Comparison of ENCODE assay signal across 7 cellular contexts in the genomic region with DNA sequence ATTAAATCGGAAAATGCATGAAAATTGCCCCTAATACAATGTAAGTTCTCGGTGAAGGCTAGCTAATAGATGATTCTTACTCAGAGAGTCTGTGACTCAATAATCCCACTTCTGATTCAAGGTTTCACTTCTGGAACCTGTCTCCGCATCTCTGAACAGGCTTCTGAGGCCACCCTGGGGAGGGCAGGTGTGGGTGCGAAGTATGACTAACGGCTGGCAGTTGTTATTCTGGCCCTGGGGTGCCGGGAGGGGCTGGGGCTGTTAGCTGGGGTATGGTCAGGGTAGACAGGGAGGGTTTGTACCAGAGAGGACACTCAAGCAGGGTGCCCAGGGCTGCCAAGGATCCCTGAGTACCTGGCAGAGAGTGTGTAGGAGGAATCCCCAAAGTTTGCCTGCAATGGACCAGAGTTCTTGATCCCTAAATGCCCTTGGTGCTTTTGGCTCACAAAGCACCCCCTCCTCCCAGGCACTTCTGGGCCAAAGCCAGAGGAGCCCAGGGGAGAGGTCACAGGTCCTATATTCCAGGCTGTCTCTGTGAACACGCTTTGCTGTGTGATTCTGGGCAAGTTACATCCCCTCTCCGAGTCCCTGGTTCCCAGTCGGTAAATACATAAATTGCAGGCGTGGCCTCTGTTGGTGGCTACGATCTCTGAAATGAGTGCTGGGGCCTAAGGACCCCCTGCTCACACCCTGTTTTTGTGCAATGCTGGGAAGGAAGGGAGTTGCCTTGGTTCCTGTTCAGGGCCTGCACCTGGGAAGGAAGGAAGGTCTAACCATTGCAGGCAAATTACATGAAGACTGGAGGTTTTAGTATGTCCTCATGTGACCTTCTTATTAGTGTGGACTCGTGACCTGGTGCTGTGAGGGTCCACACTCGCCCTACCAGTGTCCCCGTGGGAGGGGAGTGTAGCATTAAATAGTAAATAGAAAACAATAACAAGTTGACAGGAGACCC. TPM values are rescaled to one million over a fixed set of nuclear protein-coding genes. Genes with fewer than 3 reads are reported as not detected.
DNase-seq lines count a peak whose midpoint lies in the region; ATAC-seq, FAIRE-seq and TF ChIP-seq lines count a peak whose summit lies in the region.

No MANE protein-coding gene starts in this region.

- no peak overlapping the region for H4K12ac ChIP-seq in trophoblast cell (ENCODE audit: low read depth, low read length)

- peaks cover 13% of the 10 kb centered on the region for H3K4me1 ChIP-seq in HepG2 (ENCODE audit: insufficient read depth, low read length)
- no peaks in the 10 kb centered on the region for H3K4me1 ChIP-seq in trophoblast cell (ENCODE audit: control insufficient read depth in 1 of 2, insufficient read depth in 2 of 2, low read length in 2 of 2)
- H3K4me1 ChIP-seq in GM23248 (ENCODE audit: insufficient read depth): peaks cover 22% of the 10 kb centered on the region

- WGBS in HepG2 (ENCODE audit: low lambda C conversion rate): 57% methylated on average over 14 of the region's 14 CpGs
- no CpG with 5 or more reads among the region's 14 CpGs for WGBS in trophoblast cell (ENCODE audit: extremely low coverage, insufficient coverage, insufficient read length)
- WGBS in GM23248 (ENCODE audit: low coverage in 1 of 2, low lambda C conversion rate in 2 of 2, missing lambda C conversion rate in 2 of 2), 2 experiments: 88 to 89% methylated on average over 14 of the region's 14 CpGs

- FAIRE-seq in HepG2 (lab: Jason Lieb, UNC): no peak

- H3K9me3 ChIP-seq in HepG2 (ENCODE audit: low read length) (no peaks in the 10 kb centered on the region), trophoblast cell (ENCODE audit: insufficient read depth, low read depth, low read length) (peaks cover 8% of the 10 kb centered on the region), GM23248 (ENCODE audit: low read depth) (no peaks in the 10 kb centered on the region)

- H4K8ac ChIP-seq in trophoblast cell (ENCODE audit: low read depth, low read length): no peak overlapping the region

- H3K27me3 ChIP-seq in HepG2 (ENCODE audit: control insufficient read depth in 1 of 2, insufficient read depth in 2 of 2, low read length in 2 of 2): no peaks in the 10 kb centered on the region; a peak in 3 of 5 replicates
- no peaks in the 10 kb centered on the region for H3K27me3 ChIP-seq in trophoblast cell (ENCODE audit: insufficient read depth, low read length)
- no peaks in the 10 kb centered on the region for H3K27me3 ChIP-seq in GM23248 (replicated peaks; ENCODE audit: insufficient read depth)

- H3K36me3 ChIP-seq in HepG2 (replicated peaks in 1 of 2; ENCODE audit: control insufficient read depth in 1 of 2, insufficient read depth in 2 of 2, low read length in 2 of 2) (no peaks in the 10 kb centered on the region), trophoblast cell (ENCODE audit: control insufficient read depth in 1 of 2, insufficient read depth in 2 of 2, low read length in 2 of 2) (no peaks in the 10 kb centered on the region), GM23248 (ENCODE audit: low read depth) (peaks cover 3% of the 10 kb centered on the region; the same call in 1 of the 2 replicates)

- H3K9ac ChIP-seq in HepG2 (ENCODE audit: insufficient read depth, low read depth, low read length) (no peak overlapping the region), trophoblast cell (ENCODE audit: low read length) (no peak overlapping the region), GM23248 (no peak overlapping the region)

- no peak overlapping the region for H3K4me3 ChIP-seq in HepG2 (replicated peaks in 1 of 3; ENCODE audit: insufficient read depth in 1 of 3, low read depth in 2 of 3, low read length in 3 of 3)
- no peak overlapping the region for H3K4me3 ChIP-seq in trophoblast cell (ENCODE audit: low read depth, low read length)
- no peak overlapping the region for H3K4me3 ChIP-seq in GM23248

- ATAC-seq in GM19468 (IDR thresholded peaks at IDR 0.05; ENCODE audit: extremely low read depth, unreplicated experiment) (peak; percentile 81), HG03571 (IDR thresholded peaks at IDR 0.05; ENCODE audit: unreplicated experiment) (peak; percentile 64), HepG2 (no peak)

- H3K14ac ChIP-seq in trophoblast cell (ENCODE audit: low read length): no peak overlapping the region

- H2AK5ac ChIP-seq in trophoblast cell (ENCODE audit: low read length): no peak overlapping the region

- H3K4me2 ChIP-seq in HepG2 (ENCODE audit: low read depth, low read length) (no peak overlapping the region), trophoblast cell (ENCODE audit: low read length) (no peak overlapping the region), GM23248 (ENCODE audit: unreplicated experiment) (no peak overlapping the region)

- no peak overlapping the region for H2BK120ac ChIP-seq in trophoblast cell (ENCODE audit: insufficient read depth, low read length, poor library complexity)

- H2BK5ac ChIP-seq in trophoblast cell (ENCODE audit: low read depth, low read length, poor library complexity): no peak overlapping the region

- H2BK12ac ChIP-seq in trophoblast cell (ENCODE audit: low read length): no peak overlapping the region

- peaks cover 12% of the 10 kb centered on the region for H3F3A ChIP-seq in GM23248 (ENCODE audit: insufficient read depth)

- H2AFZ ChIP-seq in HepG2 (ENCODE audit: low read length): no peak overlapping the region
- H2AFZ ChIP-seq in trophoblast cell (ENCODE audit: insufficient read depth, low read length, poor library complexity): no peak overlapping the region
- H2AFZ ChIP-seq in GM23248: no peak overlapping the region

- CTCF ChIA-PET in HepG2 (lab: Yijun Ruan, JAX; ENCODE audit: low intra/inter-chr PET ratio, low total read pairs): no interaction called here

- DNase-seq in activated CD8-positive, alpha-beta memory T cell treated with anti-CD3 and anti-CD28 coated beads for 4 hours (ENCODE audit: low read depth in 2 of 2): peak; percentile 70 to 79
- no peak for DNase-seq in HepG2 (ENCODE audit: low spot score)
- no peak for DNase-seq in NCI-H774 (lab: John Stamatoyannopoulos, UW)
- no peak for DNase-seq in trophoblast cell
- no peak for DNase-seq in GM23248

- H3K27ac ChIP-seq in HepG2 (ENCODE audit: extremely low read length, insufficient read depth, low read length) (no peak overlapping the region), trophoblast cell (ENCODE audit: low read depth, low read length) (no peak overlapping the region), GM23248 (no peak overlapping the region)

- no peak for TF ChIP-seq CTCF in HepG2 (CRISPR knock-in tag; IDR thresholded peaks at IDR 0.05)

- TF ChIP-seq POLR2A in HepG2 (IDR thresholded peaks at IDR 0.05; ENCODE audit: insufficient read depth in 1 of 2, low read depth in 2 of 2, low read length in 2 of 2): no peak

- H4K20me1 ChIP-seq in HepG2 (ENCODE audit: insufficient read depth, low read length) (no peaks in the 10 kb centered on the region), GM23248 (ENCODE audit: insufficient read depth) (no peaks in the 10 kb centered on the region)

- TF ChIP-seq RAD21 in HepG2 (CRISPR knock-in tag; IDR thresholded peaks at IDR 0.05): no peak

- in situ Hi-C loops in HepG2 (cut with HindIII; ENCODE audit: extremely low pct_ligation_motif_present, low pct_unique_long_range_greater_than_20kb): no loop called here
- in situ Hi-C loops in GM23248 (cut with MboI): no loop called here

- TF ChIP-seq EP300 in HepG2 (IDR thresholded peaks at IDR 0.05; ENCODE audit: low read depth in 2 of 2, low read length in 2 of 2): no peak
- TF ChIP-seq EP300 in HepG2 (CRISPR knock-in tag; IDR thresholded peaks at IDR 0.05; ENCODE audit: borderline replicate concordance): no peak

- POLR2A ChIA-PET in HepG2 (lab: Yijun Ruan, JAX): no interaction called here

- H3K79me2 ChIP-seq in HepG2 (ENCODE audit: insufficient read depth, low read length) (no peaks in the 10 kb centered on the region), trophoblast cell (ENCODE audit: control insufficient read depth, insufficient read depth, low read length, poor library complexity) (no peaks in the 10 kb centered on the region), GM23248 (ENCODE audit: insufficient read depth) (no peaks in the 10 kb centered on the region)

- no TSS peak for BruUV-seq in HepG2 (replicated peaks; lab: Mats Ljungman, UMichigan)

- no peak overlapping the region for H3K18ac ChIP-seq in trophoblast cell (ENCODE audit: low read length)

- intact Hi-C loops in HepG2 (cut with micrococcal nuclease; ENCODE audit: unreplicated experiment): no loop called here

- no peak overlapping the region for H3K23ac ChIP-seq in trophoblast cell (ENCODE audit: low read length)

- no peak overlapping the region for H3K4ac ChIP-seq in trophoblast cell (ENCODE audit: low read depth, low read length)

- H3K9me2 ChIP-seq in GM23248 (ENCODE audit: insufficient read depth): no peaks in the 10 kb centered on the region

- no peak overlapping the region for H4K91ac ChIP-seq in trophoblast cell (ENCODE audit: low read depth, low read length)

- H3K79me1 ChIP-seq in trophoblast cell (ENCODE audit: low read length): no peaks in the 10 kb centered on the region

RNA-seq across cellular contexts. Expression of a gene that starts 49.9 kb away (rescaled TPM):
- total RNA-seq in HepG2 (2016; rRNA removed; fragmentation: Illumina TruSeq; extraction: Trizol): 8.0 and 10.6 TPM in 2 replicates
- 10.8 and 13.6 TPM in 2 replicates for total RNA-seq in HepG2 (2016; cell fraction: cytosol; rRNA removed; fragmentation: Illumina TruSeq; extraction: Trizol; ENCODE audit: low read depth)
- 8.2 and 9.0 TPM in 2 replicates for total RNA-seq in HepG2 (2016; cell fraction: insoluble cytoplasmic fraction; rRNA removed; fragmentation: Illumina TruSeq; extraction: Trizol)
- total RNA-seq in HepG2 (2016; cell fraction: membrane; rRNA removed; fragmentation: Illumina TruSeq; extraction: Trizol): 20.7 and 21.8 TPM in 2 replicates
- 5.8 and 6.8 TPM in 2 replicates for total RNA-seq in HepG2 (2016; cell fraction: nucleus; rRNA removed; fragmentation: Illumina TruSeq; extraction: Trizol)
- polyA plus RNA-seq in HepG2 (2011; rRNA removed) (23.3 and 33.2 TPM in 2 replicates), GM23248 (2016; fragmentation: Nextera tagmentation; extraction: Ambion mirVana) (9.0 and 11.6 TPM in 2 replicates)
- 24.9 and 25.8 TPM in 2 replicates for polyA plus RNA-seq in HepG2 (2011; cell fraction: cytosol; rRNA removed)
- 13.9 and 16.9 TPM in 2 replicates for polyA plus RNA-seq in HepG2 (2011; cell fraction: nucleus; rRNA removed)
- polyA plus RNA-seq in HepG2 (2012): 6.6 and 13.1 TPM in 2 replicates
- polyA plus RNA-seq in HepG2 (2016; cell fraction: cytosol; fragmentation: Illumina TruSeq; extraction: Trizol; ENCODE audit: low read depth): 21.1 and 23.1 TPM in 2 replicates
- polyA plus RNA-seq in HepG2 (2016; cell fraction: insoluble cytoplasmic fraction; fragmentation: Illumina TruSeq; extraction: Trizol; ENCODE audit: low read depth): 12.5 and 15.2 TPM in 2 replicates
- polyA plus RNA-seq in HepG2 (2016; cell fraction: membrane; fragmentation: Illumina TruSeq; extraction: Trizol; ENCODE audit: low read depth): 35.9 and 37.0 TPM in 2 replicates
- 13.9 and 15.0 TPM in 2 replicates for polyA plus RNA-seq in HepG2 (2016; cell fraction: nucleus; fragmentation: Illumina TruSeq; extraction: Trizol; ENCODE audit: insufficient read depth, low read depth)
- polyA minus RNA-seq in HepG2 (2011; rRNA and poly(A)+ RNA removed; ENCODE audit: low replicate concordance): 37.9 and 50.4 TPM in 2 replicates
- 6.5 and 10.1 TPM in 2 replicates for polyA minus RNA-seq in HepG2 (2011; cell fraction: cytosol; rRNA and poly(A)+ RNA removed)
- 6.3 and 10.9 TPM in 2 replicates for polyA minus RNA-seq in HepG2 (2011; cell fraction: nucleus; rRNA and poly(A)+ RNA removed)
- polyA plus RNA-seq in trophoblast cell (2013): 76.8 and 79.1 TPM in 2 replicates
- 7.3 and 13.9 TPM in 2 replicates for total RNA-seq in GM23248 (2014; rRNA removed; shearing (Covaris generic))

RNA-seq across cellular contexts. Expression of a gene that starts 53.1 kb away (rescaled TPM):
- 3.1 and 6.3 TPM in 2 replicates for total RNA-seq in HepG2 (2016; rRNA removed; fragmentation: Illumina TruSeq; extraction: Trizol)
- 1.8 and 4.8 TPM in 2 replicates for total RNA-seq in HepG2 (2016; cell fraction: cytosol; rRNA removed; fragmentation: Illumina TruSeq; extraction: Trizol; ENCODE audit: low read depth)
- total RNA-seq in HepG2 (2016; cell fraction: insoluble cytoplasmic fraction; rRNA removed; fragmentation: Illumina TruSeq; extraction: Trizol): 3.7 and 4.8 TPM in 2 replicates
- 2.8 and 2.9 TPM in 2 replicates for total RNA-seq in HepG2 (2016; cell fraction: membrane; rRNA removed; fragmentation: Illumina TruSeq; extraction: Trizol)
- 12.6 and 13.0 TPM in 2 replicates for total RNA-seq in HepG2 (2016; cell fraction: nucleus; rRNA removed; fragmentation: Illumina TruSeq; extraction: Trizol)
- polyA plus RNA-seq in HepG2 (2011; rRNA removed): 12.7 and 15.7 TPM in 2 replicates
- 4.5 and 4.8 TPM in 2 replicates for polyA plus RNA-seq in HepG2 (2011; cell fraction: cytosol; rRNA removed)
- 114 and 130 TPM in 2 replicates for polyA plus RNA-seq in HepG2 (2011; cell fraction: nucleus; rRNA removed)
- polyA plus RNA-seq in HepG2 (2012): 3.8 and 11.3 TPM in 2 replicates
- polyA plus RNA-seq in HepG2 (2016; cell fraction: cytosol; fragmentation: Illumina TruSeq; extraction: Trizol; ENCODE audit: low read depth): 0.85 and 0.96 TPM in 2 replicates
- polyA plus RNA-seq in HepG2 (2016; cell fraction: insoluble cytoplasmic fraction; fragmentation: Illumina TruSeq; extraction: Trizol; ENCODE audit: low read depth): 3.1 and 3.4 TPM in 2 replicates
- 2.0 and 2.8 TPM in 2 replicates for polyA plus RNA-seq in HepG2 (2016; cell fraction: membrane; fragmentation: Illumina TruSeq; extraction: Trizol; ENCODE audit: low read depth)
- 16.8 and 24.4 TPM in 2 replicates for polyA plus RNA-seq in HepG2 (2016; cell fraction: nucleus; fragmentation: Illumina TruSeq; extraction: Trizol; ENCODE audit: insufficient read depth, low read depth)
- polyA minus RNA-seq in HepG2 (2011; rRNA and poly(A)+ RNA removed; ENCODE audit: low replicate concordance): 21.4 and 102 TPM in 2 replicates
- polyA minus RNA-seq in HepG2 (2011; cell fraction: cytosol; rRNA and poly(A)+ RNA removed): 4.4 and 4.9 TPM in 2 replicates
- 33.9 and 46.2 TPM in 2 replicates for polyA minus RNA-seq in HepG2 (2011; cell fraction: nucleus; rRNA and poly(A)+ RNA removed)
- 0.08 and 0.11 TPM in 2 replicates for polyA plus RNA-seq in trophoblast cell (2013)
- 17.1 and 23.8 TPM in 2 replicates for total RNA-seq in GM23248 (2014; rRNA removed; shearing (Covaris generic))
- 9.3 and 10.6 TPM in 2 replicates for polyA plus RNA-seq in GM23248 (2016; fragmentation: Nextera tagmentation; extraction: Ambion mirVana)

Comparison
In these comparisons a context has a peak if more than half of its experiments do, and no peak if none do; other contexts are left out.
1. DNase-seq: peak in activated CD8-positive, alpha-beta memory T cell treated with anti-CD3 and anti-CD28 coated beads for 4 hours (2 of 2); none in HepG2 (single experiment), NCI-H774 (single experiment), trophoblast cell (0 of 2) and GM23248 (single experiment).